ENCODE assay signal across 21 cellular contexts in the genomic region with DNA sequence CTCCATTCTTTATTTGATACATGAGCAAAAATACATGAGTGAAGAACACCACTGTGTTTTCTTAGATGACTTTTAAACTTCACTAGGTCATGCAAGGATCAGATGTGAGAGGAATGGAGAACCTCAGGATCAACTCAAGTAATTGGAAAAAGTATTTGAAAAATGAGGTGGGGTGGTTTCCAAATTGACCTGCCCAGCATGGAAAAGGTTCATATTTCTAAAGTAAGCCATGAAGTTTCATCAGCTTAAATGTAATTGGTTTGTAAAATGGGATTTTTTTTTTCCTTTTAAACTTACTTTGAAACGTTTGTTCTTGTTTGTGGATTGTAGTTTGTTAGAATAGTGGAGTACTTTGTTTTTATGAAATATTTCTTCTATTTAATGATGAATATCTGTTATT.
DNase-seq lines count a peak whose midpoint lies in the region; ATAC-seq, FAIRE-seq and TF ChIP-seq lines count a peak whose summit lies in the region.
"Had no signal": no experiment of that assay in that cellular context is flagged by ENCODE, and none has a peak within 500 bp of the region (broad histone marks: within the 10 kb centered on the region; RNA-seq: fewer than 3 reads in every experiment).

No MANE protein-coding gene starts in this region.

- H3K4me2 ChIP-seq in GM23248 (ENCODE audit: unreplicated experiment) (peak overlapping the region; percentile 32), astrocyte (ENCODE audit: low read length) (no peak overlapping the region)

- FAIRE-seq in astrocyte (lab: Jason Lieb, UNC) = peak; percentile 9

- H3K9me3 ChIP-seq in GM23248 (ENCODE audit: low read depth) = no peaks in the 10 kb centered on the region
- no peaks in the 10 kb centered on the region for H3K9me3 ChIP-seq in astrocyte (ENCODE audit: insufficient read depth, low read depth, low read length)
- H3K9me3 ChIP-seq: HAP-1, SJSA1 had no signal

- no peak for TF ChIP-seq CTCF in astrocyte (IDR thresholded peaks at IDR 0.05; ENCODE audit: insufficient read depth, low read depth, low read length)

- WGBS in GM23248 (ENCODE audit: low coverage in 1 of 2, low lambda C conversion rate in 2 of 2, missing lambda C conversion rate in 2 of 2), 2 experiments = 10 to 14% methylated on average over 1 of the region's 1 CpG

- H2AFZ ChIP-seq in GM23248 (no peak overlapping the region), astrocyte (ENCODE audit: low read depth, low read length) (no peak overlapping the region)

- no peaks in the 10 kb centered on the region for H3K9me2 ChIP-seq in GM23248 (ENCODE audit: insufficient read depth)

- H3K4me1 ChIP-seq in GM23248 (ENCODE audit: insufficient read depth) = peaks cover 20% of the 10 kb centered on the region
- no peaks in the 10 kb centered on the region for H3K4me1 ChIP-seq in astrocyte (ENCODE audit: insufficient read depth, low read length)
- H3K4me1 ChIP-seq: SJSA1 had no signal

- peaks cover 2% of the 10 kb centered on the region for H3K36me3 Mint-ChIP-seq in astrocyte (ENCODE audit: low read depth, unreplicated experiment)

- H3K9ac ChIP-seq in GM23248 (no peak overlapping the region), astrocyte (ENCODE audit: low read length) (no peak overlapping the region)

- no peaks in the 10 kb centered on the region for H3K9me3 Mint-ChIP-seq in astrocyte (ENCODE audit: unreplicated experiment)
- H3K9me3 Mint-ChIP-seq: CD14-positive monocyte had no signal

- H3K36me3 ChIP-seq in GM23248 (ENCODE audit: low read depth) (peaks cover 2% of the 10 kb centered on the region; the same call in 1 of the 2 replicates), astrocyte (ENCODE audit: insufficient read depth, low read length) (no peaks in the 10 kb centered on the region)
- H3K36me3 ChIP-seq: HAP-1 had no signal

- H3F3A ChIP-seq in GM23248 (ENCODE audit: insufficient read depth) = 0 out of 2 replicates have a peak, but pooled peaks cover 5% of the 10 kb centered on the region

- H4K20me1 ChIP-seq in GM23248 (ENCODE audit: insufficient read depth) (no peaks in the 10 kb centered on the region), astrocyte (ENCODE audit: insufficient read depth, low read length) (peaks cover 31% of the 10 kb centered on the region)

- in situ Hi-C loops in GM23248 (cut with MboI) = no loop called here

- no peaks in the 10 kb centered on the region for H3K27me3 Mint-ChIP-seq in astrocyte (ENCODE audit: low read depth, unreplicated experiment)

- H3K4me3 ChIP-seq in GM23248 (no peak overlapping the region), astrocyte (ENCODE audit: insufficient read depth, low read depth, low read length) (no peak overlapping the region)
- H3K4me3 ChIP-seq: HAP-1, SJSA1 had no signal

- no peak overlapping the region for H3K4me3 Mint-ChIP-seq in astrocyte (ENCODE audit: unreplicated experiment)
- H3K4me3 Mint-ChIP-seq: CD14-positive monocyte had no signal

- ATAC-seq in HG03565 (IDR thresholded peaks at IDR 0.05; ENCODE audit: unreplicated experiment) = no peak
- ATAC-seq: Right ventricle myocardium inferior had no signal

- H3K27ac Mint-ChIP-seq in astrocyte (ENCODE audit: unreplicated experiment) = no peak overlapping the region

- DNase-seq in GM23248 = no peak
- no peak for DNase-seq in astrocyte (ENCODE audit: low read depth)
- DNase-seq in fibroblast of peridontal ligament (ENCODE audit: extremely low read depth) = peak; percentile 30
- DNase-seq in NCI-H345 treated with DMSO at 0.1 percent for 48 hours (lab: John Stamatoyannopoulos, UW; ENCODE audit: unreplicated experiment) = no peak
- DNase-seq in central memory CD4-positive, alpha-beta T cell = no peak
- no peak for DNase-seq in A172 (ENCODE audit: low spot score)
- DNase-seq: DMS53, EL, KG1, NCI-H1092, NCI-H1436, NCI-H187 treated with DMSO at 0.1 percent for 48 hours, NCI-H2107, NCI-H345, NCI-H526 had no signal

- peaks cover 4% of the 10 kb centered on the region for H3K4me1 Mint-ChIP-seq in astrocyte (ENCODE audit: low read depth, unreplicated experiment)

- H3K79me2 ChIP-seq in GM23248 (ENCODE audit: insufficient read depth) (peaks cover 99% of the 10 kb centered on the region), astrocyte (ENCODE audit: insufficient read depth, low read length) (peaks cover 59% of the 10 kb centered on the region)

- H3K27ac ChIP-seq in GM23248 (peak overlapping the region; percentile 13), astrocyte (ENCODE audit: low read depth, low read length) (no peak overlapping the region)
- H3K27ac ChIP-seq: HL-60, SJSA1 had no signal

- H3K27me3 ChIP-seq in GM23248 (replicated peaks; ENCODE audit: insufficient read depth) = no peaks in the 10 kb centered on the region
- no peaks in the 10 kb centered on the region for H3K27me3 ChIP-seq in astrocyte (ENCODE audit: insufficient read depth, low read length)
- H3K27me3 ChIP-seq: SJSA1 had no signal
